In genomic region chr11:111871693-111872161, GRCh38 we compare ENCODE assay signal across 8 cellular contexts. TPM values are rescaled to one million over a fixed set of nuclear protein-coding genes. Genes with fewer than 3 reads are reported as not detected.
DNase-seq lines count a peak whose midpoint lies in the region; ATAC-seq and TF ChIP-seq lines count a peak whose summit lies in the region.

No MANE protein-coding gene starts in this region.

- ATAC-seq in activated CD8-positive, alpha-beta T cell treated with anti-CD3 and anti-CD28 coated beads for 36 hours: no peak
- no peak for ATAC-seq in stimulated activated effector memory CD8-positive, alpha-beta T cell treated with anti-CD3 and anti-CD28 coated beads, Interleukin-12 subunit alpha, Interleukin-12 subunit beta, amount 100 ng/mL, for 72 hours
- ATAC-seq in GM19463 (IDR thresholded peaks at IDR 0.05; ENCODE audit: unreplicated experiment): no peak

- H3K27me3 Mint-ChIP-seq in activated naive CD4-positive, alpha-beta T cell treated with anti-CD3 and anti-CD28 coated beads, Interleukin-2, amount 10 ng/mL, durations not matched to agents 7 days and 5 days: no peaks in the 10 kb centered on the region
- no peaks in the 10 kb centered on the region for H3K27me3 Mint-ChIP-seq in activated CD8-positive, alpha-beta T cell treated with anti-CD3 and anti-CD28 coated beads for 36 hours

- intact Hi-C loops in activated CD8-positive, alpha-beta T cell treated with anti-CD3 and anti-CD28 coated beads for 36 hours (cut with micrococcal nuclease): loop anchor here (10.0 kb wide), 1 partner anchor 213 kb away; the partner anchor contains the start of genes SDHD and TIMM8B

- POLR2A ChIA-PET in activated CD8-positive, alpha-beta T cell treated with anti-CD3 and anti-CD28 coated beads for 36 hours (lab: Charles Lee): interaction anchor here (2.8 kb wide), 1 partner anchor 55 kb away, joined by 11 read pairs; no protein-coding TSS in a partner anchor

- H3K27ac Mint-ChIP-seq in activated naive CD4-positive, alpha-beta T cell treated with anti-CD3 and anti-CD28 coated beads, Interleukin-2, amount 10 ng/mL, durations not matched to agents 7 days and 5 days: peak overlapping the region; percentile 92
- H3K27ac Mint-ChIP-seq in activated CD8-positive, alpha-beta T cell treated with anti-CD3 and anti-CD28 coated beads for 36 hours: peak overlapping the region; percentile 91
- peak overlapping the region; percentile 91 for H3K27ac Mint-ChIP-seq in stimulated activated effector memory CD8-positive, alpha-beta T cell treated with anti-CD3 and anti-CD28 coated beads, Interleukin-12 subunit alpha, Interleukin-12 subunit beta, amount 100 ng/mL, for 72 hours

- no peak for DNase-seq in activated naive CD4-positive, alpha-beta T cell treated with anti-CD3 and anti-CD28 coated beads, Interleukin-2, amount 10 ng/mL, durations not matched to agents 7 days and 5 days
- DNase-seq in activated naive CD4-positive, alpha-beta T cell treated with anti-CD3 and anti-CD28 coated beads, Interleukin-2, amount 50 U/mL, for 16 hours: no peak
- DNase-seq in activated CD8-positive, alpha-beta T cell treated with anti-CD3 and anti-CD28 coated beads for 36 hours: no peak
- no peak for DNase-seq in stimulated activated effector memory CD8-positive, alpha-beta T cell treated with anti-CD3 and anti-CD28 coated beads, Interleukin-12 subunit alpha, Interleukin-12 subunit beta, amount 100 ng/mL, for 72 hours (ENCODE audit: low spot score in 2 of 2)
- no peak for DNase-seq in foreskin melanocyte
- no peak for DNase-seq in CD1c-positive myeloid dendritic cell (ENCODE audit: extremely low spot score)

- CTCF ChIA-PET in activated naive CD4-positive, alpha-beta T cell treated with anti-CD3 and anti-CD28 coated beads, Interleukin-2, amount 10 ng/mL, durations not matched to agents 7 days and 5 days (lab: Charles Lee): interaction anchor here (0.6 to 2.7 kb wide), 7 partner anchors 9 to 409 kb away, joined by 3 to 18 read pairs (median 4); partner anchors contain the start of gene CFAP68
- CTCF ChIA-PET in activated CD8-positive, alpha-beta T cell treated with anti-CD3 and anti-CD28 coated beads for 36 hours (lab: Charles Lee): interaction anchor here (1.0 to 2.6 kb wide), 13 partner anchors 9 to 110 kb away, joined by 3 to 22 read pairs (median 7); partner anchors contain the start of gene PPP2R1B

- H3K4me3 ChIP-seq in iPS-11a (ENCODE audit: low read depth, low read length): peak overlapping the region; percentile 69

- H3K36me3 Mint-ChIP-seq in activated naive CD4-positive, alpha-beta T cell treated with anti-CD3 and anti-CD28 coated beads, Interleukin-2, amount 10 ng/mL, durations not matched to agents 7 days and 5 days: peaks cover 30% of the 10 kb centered on the region
- peaks cover 32% of the 10 kb centered on the region for H3K36me3 Mint-ChIP-seq in activated CD8-positive, alpha-beta T cell treated with anti-CD3 and anti-CD28 coated beads for 36 hours (ENCODE audit: low read depth)
- peaks cover 54% of the 10 kb centered on the region for H3K36me3 Mint-ChIP-seq in stimulated activated effector memory CD8-positive, alpha-beta T cell treated with anti-CD3 and anti-CD28 coated beads, Interleukin-12 subunit alpha, Interleukin-12 subunit beta, amount 100 ng/mL, for 72 hours

- H3K9me3 Mint-ChIP-seq in activated naive CD4-positive, alpha-beta T cell treated with anti-CD3 and anti-CD28 coated beads, Interleukin-2, amount 10 ng/mL, durations not matched to agents 7 days and 5 days: no peaks in the 10 kb centered on the region
- no peaks in the 10 kb centered on the region for H3K9me3 Mint-ChIP-seq in activated CD8-positive, alpha-beta T cell treated with anti-CD3 and anti-CD28 coated beads for 36 hours
- H3K9me3 Mint-ChIP-seq in stimulated activated effector memory CD8-positive, alpha-beta T cell treated with anti-CD3 and anti-CD28 coated beads, Interleukin-12 subunit alpha, Interleukin-12 subunit beta, amount 100 ng/mL, for 72 hours: no peaks in the 10 kb centered on the region

- peak overlapping the region; percentile 91 for H3K4me3 Mint-ChIP-seq in activated naive CD4-positive, alpha-beta T cell treated with anti-CD3 and anti-CD28 coated beads, Interleukin-2, amount 10 ng/mL, durations not matched to agents 7 days and 5 days
- H3K4me3 Mint-ChIP-seq in activated CD8-positive, alpha-beta T cell treated with anti-CD3 and anti-CD28 coated beads for 36 hours: peak overlapping the region; percentile 94
- H3K4me3 Mint-ChIP-seq in stimulated activated effector memory CD8-positive, alpha-beta T cell treated with anti-CD3 and anti-CD28 coated beads, Interleukin-12 subunit alpha, Interleukin-12 subunit beta, amount 100 ng/mL, for 72 hours: peak overlapping the region; percentile 88

- peaks cover 23% of the 10 kb centered on the region for H3K4me1 Mint-ChIP-seq in activated naive CD4-positive, alpha-beta T cell treated with anti-CD3 and anti-CD28 coated beads, Interleukin-2, amount 10 ng/mL, durations not matched to agents 7 days and 5 days
- H3K4me1 Mint-ChIP-seq in activated CD8-positive, alpha-beta T cell treated with anti-CD3 and anti-CD28 coated beads for 36 hours (ENCODE audit: low read depth): peaks cover 25% of the 10 kb centered on the region
- peaks cover 32% of the 10 kb centered on the region for H3K4me1 Mint-ChIP-seq in stimulated activated effector memory CD8-positive, alpha-beta T cell treated with anti-CD3 and anti-CD28 coated beads, Interleukin-12 subunit alpha, Interleukin-12 subunit beta, amount 100 ng/mL, for 72 hours

- TF ChIP-seq CTCF in activated CD8-positive, alpha-beta T cell treated with anti-CD3 and anti-CD28 coated beads for 36 hours (IDR thresholded peaks at IDR 0.05): no peak

RNA-seq across cellular contexts. Expression of gene ALG9, which starts 0.3 kb away (rescaled TPM):
- total RNA-seq in activated CD8-positive, alpha-beta T cell treated with anti-CD3 and anti-CD28 coated beads for 36 hours: 10 to 100 TPM; 32.0 to 36.6 TPM

RNA-seq across cellular contexts. Expression of gene FDXACB1, which starts 7.2 kb away (rescaled TPM):
- 1 to 10 TPM; 6.9 to 7.1 TPM for total RNA-seq in activated CD8-positive, alpha-beta T cell treated with anti-CD3 and anti-CD28 coated beads for 36 hours

RNA-seq across cellular contexts. Expression of gene CFAP68, which starts 7.6 kb away (rescaled TPM):
- 10 to 100 TPM; 38.6 to 39.1 TPM for total RNA-seq in activated CD8-positive, alpha-beta T cell treated with anti-CD3 and anti-CD28 coated beads for 36 hours

RNA-seq across cellular contexts. Expression of gene CRYAB, which starts 39.8 kb away (rescaled TPM):
- total RNA-seq in activated CD8-positive, alpha-beta T cell treated with anti-CD3 and anti-CD28 coated beads for 36 hours: not detected

RNA-seq across cellular contexts. Expression of gene HSPB2, which starts 40.8 kb away (rescaled TPM):
- total RNA-seq in activated CD8-positive, alpha-beta T cell treated with anti-CD3 and anti-CD28 coated beads for 36 hours: not detected
